In the genomic region with DNA sequence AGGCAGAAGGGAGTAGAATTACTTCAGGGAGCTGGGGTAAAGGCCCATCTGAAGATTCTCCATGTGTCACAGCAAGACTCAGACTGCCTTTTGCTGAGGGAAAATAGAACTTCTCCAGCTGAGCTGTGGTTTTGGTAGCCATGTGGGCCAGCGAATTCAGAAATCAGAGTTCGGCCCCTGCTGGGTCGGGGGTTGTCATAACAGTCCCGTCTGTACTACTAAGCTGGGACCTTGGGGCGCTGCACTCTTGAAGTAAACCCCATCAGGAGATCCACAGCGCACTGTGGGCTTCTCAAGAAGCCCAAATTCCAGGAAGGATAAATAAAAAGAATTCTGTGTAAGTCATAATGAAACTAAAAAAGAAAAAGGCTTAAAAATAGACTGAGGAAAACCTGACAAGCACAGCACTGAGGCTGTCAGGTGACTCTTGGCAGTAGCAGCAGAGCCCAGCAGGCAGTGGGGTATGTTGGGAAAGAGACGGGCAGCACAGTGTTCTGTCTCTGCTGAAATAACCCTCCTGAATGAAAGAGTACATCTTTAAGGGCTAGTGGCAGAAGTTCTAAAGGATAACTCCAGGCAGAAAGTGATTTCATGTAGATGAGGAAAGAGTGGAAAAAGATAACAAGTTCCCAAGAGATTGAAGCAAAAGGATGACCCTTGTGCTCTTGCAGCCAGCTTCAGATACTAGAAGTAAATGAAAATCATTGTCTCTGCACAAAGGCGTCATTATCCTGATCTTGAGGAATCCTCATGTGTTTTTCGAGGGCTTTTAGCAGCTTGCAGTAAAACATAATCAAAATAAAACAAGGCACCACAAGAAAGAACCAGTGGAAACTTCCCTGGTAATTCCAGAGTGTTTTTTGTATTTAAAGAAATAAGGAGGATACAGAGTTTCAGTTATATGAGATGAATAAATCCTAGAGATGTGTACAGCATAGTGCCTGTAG, we compare ENCODE assay signal across 1 cellular context.
TF ChIP-seq lines count a peak whose summit lies in the region.

No MANE protein-coding gene starts in this region.

TF ChIP-seq in IMR-90, 13 proteins besides CTCF, POLR2A, EP300 and RAD21 (continued from another document):
- TF ChIP-seq CHD1 (IDR thresholded peaks at IDR 0.05; ENCODE audit: low read depth, low read length) (no peak), FOS (IDR thresholded peaks at IDR 0.05; ENCODE audit: low read depth, low read length) (no peak), MXI1 (IDR thresholded peaks at IDR 0.05; ENCODE audit: borderline replicate concordance, low read depth, low read length) (no peak), SMC3 (IDR thresholded peaks at IDR 0.05; ENCODE audit: low read depth, low read length) (no peak), CEBPB (IDR thresholded peaks at IDR 0.05; ENCODE audit: low read depth, low read length) (no peak)
- TF ChIP-seq, protein P1, sequence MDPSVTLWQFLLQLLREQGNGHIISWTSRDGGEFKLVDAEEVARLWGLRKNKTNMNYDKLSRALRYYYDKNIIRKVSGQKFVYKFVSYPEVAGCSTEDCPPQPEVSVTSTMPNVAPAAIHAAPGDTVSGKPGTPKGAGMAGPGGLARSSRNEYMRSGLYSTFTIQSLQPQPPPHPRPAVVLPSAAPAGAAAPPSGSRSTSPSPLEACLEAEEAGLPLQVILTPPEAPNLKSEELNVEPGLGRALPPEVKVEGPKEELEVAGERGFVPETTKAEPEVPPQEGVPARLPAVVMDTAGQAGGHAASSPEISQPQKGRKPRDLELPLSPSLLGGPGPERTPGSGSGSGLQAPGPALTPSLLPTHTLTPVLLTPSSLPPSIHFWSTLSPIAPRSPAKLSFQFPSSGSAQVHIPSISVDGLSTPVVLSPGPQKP (IDR thresholded peaks at IDR 0.05; ENCODE audit: borderline replicate concordance, low read depth, low read length), result no peak
